ENCODE assay signal across 10 cellular contexts in genomic region chr2:86703704-86704370, GRCh38. TPM values are rescaled to one million over a fixed set of nuclear protein-coding genes. Genes with fewer than 3 reads are reported as not detected.
A peak's percentile ranks its signal among the peaks of the same experiment; 100 is the strongest.
DNase-seq lines count a peak whose midpoint lies in the region; ATAC-seq, FAIRE-seq and TF ChIP-seq lines count a peak whose summit lies in the region.
"Had no signal": no experiment of that assay in that cellular context is flagged by ENCODE, and none has a peak within 500 bp of the region (broad histone marks: within the 10 kb centered on the region; RNA-seq: fewer than 3 reads in every experiment).

No MANE protein-coding gene starts in this region.

- H3K79me2 ChIP-seq in PC-3 (ENCODE audit: low read length) (no peaks in the 10 kb centered on the region), smooth muscle cell (ENCODE audit: low read depth) (no peaks in the 10 kb centered on the region)

- H3K4me3 ChIP-seq in PC-3 (ENCODE audit: low read length) (peak overlapping the region; percentile 58), fibroblast of pulmonary artery (replicated peaks; ENCODE audit: low read depth, low read length) (no peak overlapping the region), retinal pigment epithelial cell (ENCODE audit: low read length) (no peak overlapping the region), smooth muscle cell (no peak overlapping the region)

- BruUV-seq in PC-3 (replicated peaks; lab: Mats Ljungman, UMichigan), result TSS peak; percentile 96

- CTCF ChIA-PET in PC-3 (lab: Charles Lee), result no interaction called here

- H3K27me3 ChIP-seq in PC-3 (ENCODE audit: low read length) (no peaks in the 10 kb centered on the region), smooth muscle cell (ENCODE audit: low read depth) (no peaks in the 10 kb centered on the region)

- POLR2A ChIA-PET in PC-3 (lab: Charles Lee; ENCODE audit: unreplicated experiment), result interaction anchor here (0.6 kb wide), 1 partner anchor 278 kb away, joined by 3 read pairs; no protein-coding TSS in a partner anchor

- H4K20me1 ChIP-seq in PC-3 (ENCODE audit: low read length), result no peaks in the 10 kb centered on the region
- no peaks in the 10 kb centered on the region for H4K20me1 ChIP-seq in smooth muscle cell (ENCODE audit: low read depth)

- TF ChIP-seq CTCF in PC-3 (conservative IDR thresholded peaks at IDR 0.05; ENCODE audit: low read depth, low read length), result no peak; the same call in 1 of the 2 replicates
- TF ChIP-seq CTCF in fibroblast of pulmonary artery (IDR thresholded peaks at IDR 0.05; ENCODE audit: low read length, missing control alignments), result no peak
- TF ChIP-seq CTCF in retinal pigment epithelial cell (conservative IDR thresholded peaks at IDR 0.05; ENCODE audit: low read depth, low read length), result peak; percentile 6
- no peak for TF ChIP-seq CTCF in smooth muscle cell (IDR thresholded peaks at IDR 0.05; ENCODE audit: borderline replicate concordance, insufficient read depth, poor library complexity, severe bottlenecking)

- H3F3A ChIP-seq in PC-3 (ENCODE audit: low read length, unreplicated experiment), result peaks cover 6% of the 10 kb centered on the region
- no peaks in the 10 kb centered on the region for H3F3A ChIP-seq in smooth muscle cell (ENCODE audit: low read depth)

- peak; percentile 53 for ATAC-seq in PC-3
- ATAC-seq: activated T-cell treated with anti-CD3 and anti-CD28 coated beads, Interleukin-2, amount 50 U/mL, for 72 hours had no signal

- no peak for TF ChIP-seq POLR2A in H54 (IDR thresholded peaks at IDR 0.05; ENCODE audit: low read depth, low read length)

- H3K4me2 ChIP-seq in PC-3 (ENCODE audit: low read length) (peak overlapping the region; percentile 82), smooth muscle cell (no peak overlapping the region)

- peak overlapping the region; percentile 54 for H2AFZ ChIP-seq in PC-3 (ENCODE audit: low read length)
- no peak overlapping the region for H2AFZ ChIP-seq in smooth muscle cell (ENCODE audit: low read depth)

- H3K36me3 ChIP-seq in PC-3 (ENCODE audit: low read depth, low read length) (no peaks in the 10 kb centered on the region), smooth muscle cell (ENCODE audit: low read depth) (no peaks in the 10 kb centered on the region)

- H3K9me3 ChIP-seq in PC-3 (ENCODE audit: low read length), result no peaks in the 10 kb centered on the region
- no peaks in the 10 kb centered on the region for H3K9me3 ChIP-seq in smooth muscle cell (replicated peaks; ENCODE audit: low read depth)

- WGBS in smooth muscle cell (ENCODE audit: low lambda C conversion rate), result 89% methylated on average over 14 of the region's 14 CpGs

- H3K4me1 ChIP-seq in PC-3 (ENCODE audit: insufficient read depth, low read length), result peaks cover 27% of the 10 kb centered on the region
- no peaks in the 10 kb centered on the region for H3K4me1 ChIP-seq in smooth muscle cell (ENCODE audit: low read depth)

- H3K9me2 ChIP-seq in PC-3 (replicated peaks; ENCODE audit: low read length), result no peaks in the 10 kb centered on the region

- DNase-seq in H54 (ENCODE audit: insufficient read length, low spot score), result no peak
- peak; percentile 97 for DNase-seq in PC-3
- DNase-seq in fibroblast of pulmonary artery (ENCODE audit: low read depth), result peak; percentile 59
- no peak for DNase-seq in retinal pigment epithelial cell (ENCODE audit: low read depth)
- no peak for DNase-seq in activated CD8-positive, alpha-beta memory T cell treated with anti-CD3 and anti-CD28 coated beads, Interleukin-2, amount 50 U/mL, for 4 hours
- DNase-seq in 8988T, result no peak
- no peak for DNase-seq in cortex of kidney (lab: John Stamatoyannopoulos, UW)
- DNase-seq in smooth muscle cell (lab: John Stamatoyannopoulos, UW; ENCODE audit: unreplicated experiment), result no peak
- DNase-seq: activated T-cell treated with anti-CD3 and anti-CD28 coated beads, Interleukin-2, amount 50 U/mL, for 72 hours; KG1 had no signal

- H3K27ac ChIP-seq in PC-3 (ENCODE audit: low read length) (peak overlapping the region; percentile 80), smooth muscle cell (ENCODE audit: low read depth) (no peak overlapping the region)

- peak overlapping the region; percentile 37 for H3K9ac ChIP-seq in PC-3 (ENCODE audit: low read length)
- no peak overlapping the region for H3K9ac ChIP-seq in smooth muscle cell (ENCODE audit: low read depth)

- peak; percentile 92 for FAIRE-seq in H54 (lab: Jason Lieb, UNC)

- intact Hi-C loops in PC-3 (cut with micrococcal nuclease), result loop anchor here (2.0 to 5.0 kb wide), 3 partner anchors 58 to 81 kb away; partner anchors contain the start of gene RNF103

RNA-seq across cellular contexts. Expression of gene RMND5A, which starts 16.3 kb away (rescaled TPM):
- total RNA-seq in PC-3 (2014; rRNA removed) (23.4 and 34.1 TPM in 2 replicates), smooth muscle cell (21.8 and 26.8 TPM in 2 replicates)
- 6.0 and 6.9 TPM in 2 replicates for polyA plus RNA-seq in smooth muscle cell

Comparison
In these comparisons a context has a peak if more than half of its experiments do, and no peak if none do; other contexts are left out.
1. DNase-seq: peak in PC-3 (single experiment) and fibroblast of pulmonary artery (single experiment); none in H54 (single experiment), retinal pigment epithelial cell (single experiment), activated CD8-positive, alpha-beta memory T cell treated with anti-CD3 and anti-CD28 coated beads, Interleukin-2, amount 50 U/mL, for 4 hours (single experiment), 8988T (single experiment), cortex of kidney (single experiment) and smooth muscle cell (single experiment).